8 cellular contexts compared by ENCODE assay signal in genomic region chr5:163437011-163437308, GRCh38. TPM values are rescaled to one million over a fixed set of nuclear protein-coding genes. Genes with fewer than 3 reads are reported as not detected.
DNase-seq lines count a peak whose midpoint lies in the region; ATAC-seq and TF ChIP-seq lines count a peak whose summit lies in the region.

No MANE protein-coding gene starts in this region.

- H3K4me3 Mint-ChIP-seq in activated naive CD4-positive, alpha-beta T cell treated with anti-CD3 and anti-CD28 coated beads, Interleukin-2, amount 10 ng/mL, durations not matched to agents 7 days and 5 days, result peak overlapping the region; percentile 91

- H3K4me3 ChIP-seq in astrocyte of the cerebellum (ENCODE audit: low read depth, low read length) (peak overlapping the region; percentile 85), lower lobe of right lung (peak overlapping the region; percentile 77), upper lobe of left lung (peak overlapping the region in 3 of 4 donors; percentile 73 to 95 (median 91))

- peaks cover 43% of the 10 kb centered on the region for H3K4me1 Mint-ChIP-seq in activated naive CD4-positive, alpha-beta T cell treated with anti-CD3 and anti-CD28 coated beads, Interleukin-2, amount 10 ng/mL, durations not matched to agents 7 days and 5 days

- 4 to 5% methylated on average over 6 of the region's 6 CpGs for WGBS in upper lobe of left lung, 2 donors

- no peaks in the 10 kb centered on the region for H3K9me3 ChIP-seq in lower lobe of right lung
- H3K9me3 ChIP-seq in upper lobe of left lung, result no peaks in the 10 kb centered on the region

- H3K27me3 Mint-ChIP-seq in activated naive CD4-positive, alpha-beta T cell treated with anti-CD3 and anti-CD28 coated beads, Interleukin-2, amount 10 ng/mL, durations not matched to agents 7 days and 5 days, result peaks cover 20% of the 10 kb centered on the region

- no peak for ATAC-seq in lower lobe of right lung
- no peak for ATAC-seq in upper lobe of left lung (ENCODE audit: low FRiP score in 2 of 2)
- no peak for ATAC-seq in GM21737 (IDR thresholded peaks at IDR 0.05; ENCODE audit: unreplicated experiment)

- intact Hi-C loops in lower lobe of right lung (cut with DNase I), result no loop called here

- no peaks in the 10 kb centered on the region for H3K9me3 Mint-ChIP-seq in activated naive CD4-positive, alpha-beta T cell treated with anti-CD3 and anti-CD28 coated beads, Interleukin-2, amount 10 ng/mL, durations not matched to agents 7 days and 5 days

- H3K27me3 ChIP-seq in lower lobe of right lung (ENCODE audit: low read depth) (no peaks in the 10 kb centered on the region), upper lobe of left lung (no peaks in the 10 kb centered on the region)

- no peak for DNase-seq in activated naive CD4-positive, alpha-beta T cell treated with anti-CD3 and anti-CD28 coated beads, Interleukin-2, amount 10 ng/mL, durations not matched to agents 7 days and 5 days
- no peak for DNase-seq in activated naive CD4-positive, alpha-beta T cell (lab: John Stamatoyannopoulos, UW)
- DNase-seq in astrocyte of the cerebellum (ENCODE audit: low read depth) (no peak), lower lobe of right lung (no peak), upper lobe of left lung (no peak), glomerular visceral epithelial cell (ENCODE audit: extremely low spot score) (no peak), NCI-H187 (lab: John Stamatoyannopoulos, UW) (no peak)

- no peak for TF ChIP-seq EP300 in upper lobe of left lung (IDR thresholded peaks at IDR 0.05)

- peak overlapping the region; percentile 91 for H3K27ac Mint-ChIP-seq in activated naive CD4-positive, alpha-beta T cell treated with anti-CD3 and anti-CD28 coated beads, Interleukin-2, amount 10 ng/mL, durations not matched to agents 7 days and 5 days

- H3K36me3 ChIP-seq in lower lobe of right lung, result peaks cover 15% of the 10 kb centered on the region
- peaks cover 4 to 10% (median 6%) of the 10 kb centered on the region in 4 donors for H3K36me3 ChIP-seq in upper lobe of left lung

- in situ Hi-C loops in astrocyte of the cerebellum (cut with HindIII; ENCODE audit: low sequenced_read_pairs), result no loop called here

- CTCF ChIA-PET in activated naive CD4-positive, alpha-beta T cell treated with anti-CD3 and anti-CD28 coated beads, Interleukin-2, amount 10 ng/mL, durations not matched to agents 7 days and 5 days (lab: Charles Lee), result no interaction called here

- H3K4me1 ChIP-seq in lower lobe of right lung (peaks cover 33% of the 10 kb centered on the region), upper lobe of left lung (peaks cover 20 to 27% (median 24%) of the 10 kb centered on the region in 4 donors)

- TF ChIP-seq CTCF in astrocyte of the cerebellum (IDR thresholded peaks at IDR 0.05; ENCODE audit: low read depth, low read length, missing control alignments) (no peak), lower lobe of right lung (IDR thresholded peaks at IDR 0.05) (no peak), upper lobe of left lung (IDR thresholded peaks at IDR 0.05) (no peak)

- H3K36me3 Mint-ChIP-seq in activated naive CD4-positive, alpha-beta T cell treated with anti-CD3 and anti-CD28 coated beads, Interleukin-2, amount 10 ng/mL, durations not matched to agents 7 days and 5 days, result peaks cover 22% of the 10 kb centered on the region

- TF ChIP-seq POLR2A in upper lobe of left lung (IDR thresholded peaks at IDR 0.05), result no peak

- H3K27ac ChIP-seq in lower lobe of right lung, result peak overlapping the region; percentile 86
- peak overlapping the region; percentile 88 to 94 (median 92) for H3K27ac ChIP-seq in upper lobe of left lung

RNA-seq across cellular contexts. Expression of gene CCNG1, which starts 0.4 kb away (rescaled TPM):
- 88.3 TPM for total RNA-seq in lower lobe of right lung
- 100 to 1,000 TPM in 1 of 6 donors, 10 to 100 TPM in 5; 52.5 to 118 (median 73.8) TPM for total RNA-seq in upper lobe of left lung

RNA-seq across cellular contexts. Expression of gene NUDCD2, which starts 22.9 kb away (rescaled TPM):
- total RNA-seq in lower lobe of right lung (18.0 TPM), upper lobe of left lung (10 to 100 TPM in 2 of 6 donors, 1 to 10 TPM in 4; 3.1 to 25.6 (median 7.9) TPM)

RNA-seq across cellular contexts. Expression of gene HMMR, which starts 23.5 kb away (rescaled TPM):
- total RNA-seq in lower lobe of right lung (1.9 TPM), upper lobe of left lung (1 to 10 TPM in 5 of 6 donors, under 1 TPM in 1; 0.74 to 4.2 (median 1.9) TPM)
